Comparison of ENCODE assay signal across 8 cellular contexts in the genomic region with DNA sequence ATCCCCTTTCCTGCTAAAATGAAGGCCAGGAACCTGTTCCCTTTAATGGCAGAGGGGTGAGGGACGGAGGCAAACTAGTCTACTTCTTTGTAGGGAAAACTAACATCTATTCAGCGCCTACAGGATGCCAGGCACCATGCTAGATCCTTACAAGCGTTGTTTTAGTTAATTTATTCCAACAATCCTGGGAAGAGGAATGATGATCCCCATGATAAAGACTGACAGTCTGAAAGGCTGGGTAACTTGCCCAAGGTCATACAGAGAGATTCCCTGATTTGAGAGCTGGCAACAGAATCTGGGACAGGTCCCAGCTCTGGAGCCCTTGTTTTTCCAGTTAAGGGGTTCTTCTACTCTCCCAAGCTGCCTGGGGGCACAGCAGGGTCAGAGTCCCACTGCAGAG. TPM values are rescaled to one million over a fixed set of nuclear protein-coding genes. Genes with fewer than 3 reads are reported as not detected.
DNase-seq lines count a peak whose midpoint lies in the region; ATAC-seq and TF ChIP-seq lines count a peak whose summit lies in the region.

No MANE protein-coding gene starts in this region.

- intact Hi-C loops in activated CD4-positive, alpha-beta T cell treated with anti-CD3 and anti-CD28 coated beads, Interleukin-2, amount 10 ng/mL, durations not matched to agents 24 days and 14 days (cut with micrococcal nuclease): loop anchor here (1.0 to 10.0 kb wide), 4 partner anchors 8 to 423 kb away; a partner anchor contains a TSS

- H3K36me3 Mint-ChIP-seq in activated CD4-positive, alpha-beta T cell treated with anti-CD3 and anti-CD28 coated beads, Interleukin-2, amount 10 ng/mL, durations not matched to agents 24 days and 14 days (ENCODE audit: low read depth): peaks cover 1% of the 10 kb centered on the region

- no peaks in the 10 kb centered on the region for H3K9me3 Mint-ChIP-seq in activated CD4-positive, alpha-beta T cell treated with anti-CD3 and anti-CD28 coated beads, Interleukin-2, amount 10 ng/mL, durations not matched to agents 24 days and 14 days

- H3K36me3 ChIP-seq in WERI-Rb-1 (peaks cover 3% of the 10 kb centered on the region), iPS-18a (ENCODE audit: control insufficient read depth, low read depth, low read length) (no peaks in the 10 kb centered on the region), stomach smooth muscle (ENCODE audit: control insufficient read depth in 2 of 2, insufficient read depth in 2 of 2, low read length in 2 of 2) (no peaks in the 10 kb centered on the region)

- H3K4me1 Mint-ChIP-seq in activated CD4-positive, alpha-beta T cell treated with anti-CD3 and anti-CD28 coated beads, Interleukin-2, amount 10 ng/mL, durations not matched to agents 24 days and 14 days: peaks cover 56% of the 10 kb centered on the region

- H3K27ac ChIP-seq in WERI-Rb-1 (peak overlapping the region; percentile 78), iPS-18a (ENCODE audit: low read length) (no peak overlapping the region), stomach smooth muscle (ENCODE audit: low read length) (peak overlapping the region; percentile 41)

- no peak for ATAC-seq in GM21390 (IDR thresholded peaks at IDR 0.05; ENCODE audit: unreplicated experiment)

- no peaks in the 10 kb centered on the region for H3K9me3 ChIP-seq in WERI-Rb-1 (ENCODE audit: severe bottlenecking)
- no peaks in the 10 kb centered on the region for H3K9me3 ChIP-seq in iPS-18a (ENCODE audit: control insufficient read depth, low read depth, low read length)
- H3K9me3 ChIP-seq in stomach smooth muscle (ENCODE audit: control insufficient read depth in 2 of 2, low read length in 2 of 2): no peaks in the 10 kb centered on the region

- peak overlapping the region; percentile 49 for H3K4me3 ChIP-seq in WERI-Rb-1 (ENCODE audit: low read depth, low read length)
- peak overlapping the region; percentile 48 for H3K4me3 ChIP-seq in iPS-18a (ENCODE audit: low read length)
- peak overlapping the region; percentile 62 to 63 for H3K4me3 ChIP-seq in stomach smooth muscle (ENCODE audit: low read length in 2 of 2)

- no peaks in the 10 kb centered on the region for H3K27me3 ChIP-seq in WERI-Rb-1 (ENCODE audit: insufficient read depth, low read depth, severe bottlenecking)
- peaks cover 36% of the 10 kb centered on the region for H3K27me3 ChIP-seq in iPS-18a (ENCODE audit: control insufficient read depth, insufficient read depth, low read length)
- peaks cover 17 to 18% of the 10 kb centered on the region in 2 donors for H3K27me3 ChIP-seq in stomach smooth muscle (ENCODE audit: control insufficient read depth in 1 of 2, insufficient read depth in 2 of 2, low read length in 2 of 2)

- peak overlapping the region; percentile 58 for H3K9ac ChIP-seq in iPS-18a (ENCODE audit: low read length)
- H3K9ac ChIP-seq in stomach smooth muscle (ENCODE audit: low read length in 2 of 2): peak overlapping the region; percentile 51 to 60

- H3K4me3 Mint-ChIP-seq in activated CD4-positive, alpha-beta T cell treated with anti-CD3 and anti-CD28 coated beads, Interleukin-2, amount 10 ng/mL, durations not matched to agents 24 days and 14 days: peak overlapping the region; percentile 87

- TF ChIP-seq CTCF in WERI-Rb-1 (IDR thresholded peaks at IDR 0.05; ENCODE audit: low read depth, low read length): no peak

- no peaks in the 10 kb centered on the region for H3K27me3 Mint-ChIP-seq in activated CD4-positive, alpha-beta T cell treated with anti-CD3 and anti-CD28 coated beads, Interleukin-2, amount 10 ng/mL, durations not matched to agents 24 days and 14 days

- no peak for DNase-seq in activated CD4-positive, alpha-beta T cell treated with anti-CD3 and anti-CD28 coated beads, Interleukin-2, amount 10 ng/mL, durations not matched to agents 24 days and 14 days
- DNase-seq in activated CD4-positive, alpha-beta T cell treated with anti-CD3 and anti-CD28 coated beads for 4 hours: no peak
- DNase-seq in WERI-Rb-1 (no peak), SK-N-DZ (ENCODE audit: low spot score) (no peak), NCI-H187 (lab: John Stamatoyannopoulos, UW) (no peak)

- H3K4me1 ChIP-seq in iPS-18a (ENCODE audit: control insufficient read depth, low read depth, low read length) (peaks cover 8% of the 10 kb centered on the region), stomach smooth muscle (ENCODE audit: control insufficient read depth, insufficient read depth, low read length) (peaks cover 24% of the 10 kb centered on the region)

- peak overlapping the region; percentile 95 for H3K27ac Mint-ChIP-seq in activated CD4-positive, alpha-beta T cell treated with anti-CD3 and anti-CD28 coated beads, Interleukin-2, amount 10 ng/mL, durations not matched to agents 24 days and 14 days

RNA-seq across cellular contexts. Expression of a gene that starts 0.7 kb away (rescaled TPM):
- 30.4 and 33.7 TPM in 2 replicates for total RNA-seq in activated CD4-positive, alpha-beta T cell treated with anti-CD3 and anti-CD28 coated beads, Interleukin-2, amount 10 ng/mL, durations not matched to agents 24 days and 14 days
- 26.6 and 31.0 TPM in 2 replicates for polyA plus RNA-seq in SK-N-DZ (2014; cell fraction: cytosol; rRNA removed)
- polyA plus RNA-seq in SK-N-DZ (2014; cell fraction: nucleus; rRNA removed): 19.0 and 22.7 TPM in 2 replicates

RNA-seq across cellular contexts. Expression of a gene that starts 27.6 kb away (rescaled TPM):
- 21.2 and 23.5 TPM in 2 replicates for total RNA-seq in activated CD4-positive, alpha-beta T cell treated with anti-CD3 and anti-CD28 coated beads, Interleukin-2, amount 10 ng/mL, durations not matched to agents 24 days and 14 days
- polyA plus RNA-seq in SK-N-DZ (2014; cell fraction: cytosol; rRNA removed): 79.5 and 102 TPM in 2 replicates
- polyA plus RNA-seq in SK-N-DZ (2014; cell fraction: nucleus; rRNA removed): 83.1 and 85.5 TPM in 2 replicates

RNA-seq across cellular contexts. Expression of a gene that starts 47.7 kb away (rescaled TPM):
- total RNA-seq in activated CD4-positive, alpha-beta T cell treated with anti-CD3 and anti-CD28 coated beads, Interleukin-2, amount 10 ng/mL, durations not matched to agents 24 days and 14 days: 0.40 and 0.63 TPM in 2 replicates
- polyA plus RNA-seq in SK-N-DZ (2014; cell fraction: cytosol; rRNA removed): 23.6 and 31.0 TPM in 2 replicates
- polyA plus RNA-seq in SK-N-DZ (2014; cell fraction: nucleus; rRNA removed): 63.4 and 72.7 TPM in 2 replicates
